Comparison of ENCODE assay signal across 11 cellular contexts in genomic region chr10:99433378-99434020, GRCh38. TPM values are rescaled to one million over a fixed set of nuclear protein-coding genes. Genes with fewer than 3 reads are reported as not detected.
A peak's percentile ranks its signal among the peaks of the same experiment; 100 is the strongest.
DNase-seq lines count a peak whose midpoint lies in the region; TF ChIP-seq lines count a peak whose summit lies in the region.
"Had no signal": no experiment of that assay in that cellular context is flagged by ENCODE, and none has a peak within 500 bp of the region (broad histone marks: within the 10 kb centered on the region; RNA-seq: fewer than 3 reads in every experiment).

No MANE protein-coding gene starts in this region.

- POLR2A ChIA-PET in GM10248 (lab: Yijun Ruan, JAX), result no interaction called here

- no peaks in the 10 kb centered on the region for H3K9me3 Mint-ChIP-seq in nephron progenitor cell
- H3K9me3 Mint-ChIP-seq: naive B cell had no signal

- no peak for TF ChIP-seq CTCF in nephron progenitor cell (IDR thresholded peaks at IDR 0.05)
- TF ChIP-seq CTCF in GM10248 (IDR thresholded peaks at IDR 0.05; ENCODE audit: control extremely low read depth, extremely low read depth, low read depth, missing control alignments), result no peak

- no peak overlapping the region for H3K4me3 Mint-ChIP-seq in nephron progenitor cell

- CTCF ChIA-PET in GM10248 (lab: Yijun Ruan, JAX), result interaction anchor here (1.3 to 6.2 kb wide), 4 partner anchors 13 to 180 kb away, joined by 3 to 64 read pairs (median 40); no protein-coding TSS in a partner anchor

- DNase-seq in ELR (ENCODE audit: low read depth), result peak; percentile 41
- DNase-seq in Kasumi-1 (lab: John Stamatoyannopoulos, UW), result peak; percentile 26 to 30
- DNase-seq in cerebellar cortex (ENCODE audit: low spot score), result peak; percentile 69
- DNase-seq in nephron progenitor cell, result no peak
- no peak for DNase-seq in GM10248 (ENCODE audit: extremely low spot score)
- no peak for DNase-seq in NCI-H1930 (lab: John Stamatoyannopoulos, UW)
- DNase-seq in cortex of kidney (lab: John Stamatoyannopoulos, UW), result no peak
- DNase-seq in A172 (ENCODE audit: low spot score), result no peak
- DNase-seq: activated CD8-positive, alpha-beta memory T cell treated with anti-CD3 and anti-CD28 coated beads, Interleukin-2, amount 50 U/mL, for 4 hours; naive B cell; NCI-H345 had no signal

- peaks cover 31% of the 10 kb centered on the region for H3K4me1 Mint-ChIP-seq in nephron progenitor cell

- H3K36me3 Mint-ChIP-seq in nephron progenitor cell (ENCODE audit: low read depth), result peaks cover 1% of the 10 kb centered on the region
- H3K36me3 Mint-ChIP-seq: naive B cell had no signal

- peaks cover 14% of the 10 kb centered on the region for H3K27me3 Mint-ChIP-seq in nephron progenitor cell (ENCODE audit: low read depth, poor library complexity)
- H3K27me3 Mint-ChIP-seq: naive B cell had no signal

- peak overlapping the region; percentile 34 for H3K27ac Mint-ChIP-seq in nephron progenitor cell

RNA-seq across cellular contexts. Expression of gene GOT1, which starts 3.1 kb away (rescaled TPM):
- total RNA-seq in A172 (2014; rRNA removed; shearing (Covaris generic)), result 33.6 and 35.4 TPM in 2 replicates

Comparison
In these comparisons a context has a peak if more than half of its experiments do, and no peak if none do; other contexts are left out.
1. DNase-seq: peak in ELR (single experiment), Kasumi-1 (2 of 2) and cerebellar cortex (single experiment); none in nephron progenitor cell (single experiment), GM10248 (single experiment), NCI-H1930 (0 of 2), cortex of kidney (single experiment) and A172 (single experiment).